ENCODE assay signal across 1 cellular context in genomic region chr14:104692939-104693315, GRCh38.
TF ChIP-seq lines count a peak whose summit lies in the region.

No MANE protein-coding gene starts in this region.

TF ChIP-seq in GM12878, 131 proteins besides CTCF, POLR2A, EP300 and RAD21:
- TF ChIP-seq KDM1A (IDR thresholded peaks at IDR 0.05; ENCODE audit: borderline replicate concordance) (no peak), SP1 (IDR thresholded peaks at IDR 0.05; ENCODE audit: low read depth, low read length) (no peak), SUPT20H (IDR thresholded peaks at IDR 0.05; ENCODE audit: borderline replicate concordance, control insufficient read depth, low read depth, low read length) (no peak), MEF2A (IDR thresholded peaks at IDR 0.05; ENCODE audit: insufficient read depth, low read depth, low read length) (no peak), ZBTB4 (CRISPR knock-in tag; IDR thresholded peaks at IDR 0.05) (no peak), MTA2 (IDR thresholded peaks at IDR 0.05; ENCODE audit: low read depth) (no peak), MAX (IDR thresholded peaks at IDR 0.05; ENCODE audit: low read depth, low read length) (no peak), NFIC (IDR thresholded peaks at IDR 0.05; ENCODE audit: low read depth, low read length) (no peak), ASH2L (IDR thresholded peaks at IDR 0.05; ENCODE audit: borderline replicate concordance, low read depth) (no peak)
